In genomic region chr7:84939442-84939841, GRCh38 we compare ENCODE assay signal across 20 cellular contexts.
DNase-seq lines count a peak whose midpoint lies in the region; ATAC-seq and TF ChIP-seq lines count a peak whose summit lies in the region.
"Had no signal": no experiment of that assay in that cellular context is flagged by ENCODE, and none has a peak within 500 bp of the region (broad histone marks: within the 10 kb centered on the region; RNA-seq: fewer than 3 reads in every experiment).

No MANE protein-coding gene starts in this region.

- H3K9me3 ChIP-seq in right atrium auricular region, result no peaks in the 10 kb centered on the region
- H3K9me3 ChIP-seq: BLaER1, MG63 had no signal

- H3K4me1 Mint-ChIP-seq in stimulated activated effector memory CD8-positive, alpha-beta T cell treated with anti-CD3 and anti-CD28 coated beads, Interleukin-12 subunit alpha, Interleukin-12 subunit beta, amount 100 ng/mL, for 72 hours, result no peaks in the 10 kb centered on the region
- H3K4me1 Mint-ChIP-seq in immature natural killer cell, result no peaks in the 10 kb centered on the region
- H3K4me1 Mint-ChIP-seq: CD4-positive, CD25-positive, alpha-beta regulatory T cell had no signal

- H3K9me3 Mint-ChIP-seq in stimulated activated effector memory CD8-positive, alpha-beta T cell treated with anti-CD3 and anti-CD28 coated beads, Interleukin-12 subunit alpha, Interleukin-12 subunit beta, amount 100 ng/mL, for 72 hours, result peaks cover 16% of the 10 kb centered on the region
- H3K9me3 Mint-ChIP-seq in immature natural killer cell, result peaks cover 8 to 47% (median 16%) of the 10 kb centered on the region in 6 donors

- no peaks in the 10 kb centered on the region for H3K36me3 ChIP-seq in right atrium auricular region
- H3K36me3 ChIP-seq: BLaER1, MG63 had no signal

- intact Hi-C loops in left ventricle myocardium superior (cut with micrococcal nuclease), result no loop called here

- no peak overlapping the region for H3K4me3 ChIP-seq in right atrium auricular region
- H3K4me3 ChIP-seq: BLaER1, MG63, SK-N-MC had no signal

- no peaks in the 10 kb centered on the region for H3K27me3 ChIP-seq in right atrium auricular region
- H3K27me3 ChIP-seq: BLaER1, MG63 had no signal

- H3K36me3 Mint-ChIP-seq in stimulated activated effector memory CD8-positive, alpha-beta T cell treated with anti-CD3 and anti-CD28 coated beads, Interleukin-12 subunit alpha, Interleukin-12 subunit beta, amount 100 ng/mL, for 72 hours, result no peaks in the 10 kb centered on the region
- no peaks in the 10 kb centered on the region for H3K36me3 Mint-ChIP-seq in immature natural killer cell
- H3K36me3 Mint-ChIP-seq: CD4-positive, CD25-positive, alpha-beta regulatory T cell had no signal

- DNase-seq in left ventricle myocardium superior (peak; percentile 20), right atrium auricular region (ENCODE audit: low spot score) (no peak), AG08395 (ENCODE audit: low spot score) (no peak), HUDEP-2 (lab: John Stamatoyannopoulos, UW; ENCODE audit: unreplicated experiment in 76 of 76) (no peak), immature natural killer cell (no peak)
- DNase-seq in stimulated activated effector memory CD8-positive, alpha-beta T cell treated with anti-CD3 and anti-CD28 coated beads, Interleukin-12 subunit alpha, Interleukin-12 subunit beta, amount 100 ng/mL, for 72 hours (ENCODE audit: low spot score in 2 of 2), result no peak
- DNase-seq: CD4-positive, CD25-positive, alpha-beta regulatory T cell; KBM-7; MG63; NCI-H1105 treated with DMSO at 0.1 percent for 48 hours; NCI-H146; NCI-H1930; NCI-H446 treated with DMSO at 0.1 percent for 48 hours; NCI-H526 treated with DMSO at 0.1 percent for 48 hours; SIG-M5 had no signal

- H3K4me3 Mint-ChIP-seq in stimulated activated effector memory CD8-positive, alpha-beta T cell treated with anti-CD3 and anti-CD28 coated beads, Interleukin-12 subunit alpha, Interleukin-12 subunit beta, amount 100 ng/mL, for 72 hours, result no peak overlapping the region
- H3K4me3 Mint-ChIP-seq in immature natural killer cell, result no peak overlapping the region
- H3K4me3 Mint-ChIP-seq: CD4-positive, CD25-positive, alpha-beta regulatory T cell had no signal

- peaks cover 0 to 1% (median 1%) of the 10 kb centered on the region in 3 donors for H3K27me3 Mint-ChIP-seq in immature natural killer cell (ENCODE audit: low read depth in 3 of 3)
- H3K27me3 Mint-ChIP-seq: CD4-positive, CD25-positive, alpha-beta regulatory T cell had no signal

- no peak overlapping the region for H3K27ac ChIP-seq in right atrium auricular region
- H3K27ac ChIP-seq: BLaER1, RWPE1, SK-N-MC had no signal

- H3K4me1 ChIP-seq in right atrium auricular region, result no peaks in the 10 kb centered on the region
- H3K4me1 ChIP-seq: BLaER1 had no signal

- no peak overlapping the region for H3K27ac Mint-ChIP-seq in stimulated activated effector memory CD8-positive, alpha-beta T cell treated with anti-CD3 and anti-CD28 coated beads, Interleukin-12 subunit alpha, Interleukin-12 subunit beta, amount 100 ng/mL, for 72 hours
- H3K27ac Mint-ChIP-seq in immature natural killer cell, result no peak overlapping the region
- H3K27ac Mint-ChIP-seq: CD4-positive, CD25-positive, alpha-beta regulatory T cell had no signal

- TF ChIP-seq CTCF in right atrium auricular region (IDR thresholded peaks at IDR 0.05), result no peak

- ATAC-seq in left ventricle myocardium superior (no peak), esophagus mucosa (peak; percentile 31)
- ATAC-seq in stimulated activated effector memory CD8-positive, alpha-beta T cell treated with anti-CD3 and anti-CD28 coated beads, Interleukin-12 subunit alpha, Interleukin-12 subunit beta, amount 100 ng/mL, for 72 hours, result peak; percentile 24
- ATAC-seq: Panc1 had no signal
